Comparison of ENCODE assay signal across 8 cellular contexts in genomic region chr11:22539851-22540376, GRCh38.
DNase-seq lines count a peak whose midpoint lies in the region; ATAC-seq and TF ChIP-seq lines count a peak whose summit lies in the region.

No MANE protein-coding gene starts in this region.

- H3K27ac ChIP-seq in SU-DHL-6 (ENCODE audit: low read depth, low read length), result no peak overlapping the region

- DNase-seq in COR-L47 (lab: John Stamatoyannopoulos, UW), result peak; percentile 21
- DNase-seq in left kidney (ENCODE audit: low read depth, low spot score), result peak; percentile 56
- DNase-seq in mucosa of gallbladder (ENCODE audit: low spot score), result no peak

- no peak overlapping the region for H2AFZ ChIP-seq in SU-DHL-6 (ENCODE audit: low read depth, low read length, severe bottlenecking)

- no peaks in the 10 kb centered on the region for H4K20me1 ChIP-seq in SU-DHL-6 (ENCODE audit: low read depth, low read length)

- peak; percentile 59 for ATAC-seq in HG03565 (IDR thresholded peaks at IDR 0.05; ENCODE audit: unreplicated experiment)
- no peak for ATAC-seq in GM19467 (IDR thresholded peaks at IDR 0.05; ENCODE audit: unreplicated experiment)
- no peak for ATAC-seq in HG03354 (IDR thresholded peaks at IDR 0.05; ENCODE audit: poor library complexity, severe bottlenecking, unreplicated experiment)
- ATAC-seq in activated CD4-positive, CD25-positive, alpha-beta regulatory T cell treated with anti-CD3 and anti-CD28 coated beads, Interleukin-2, amount 50 U/mL, for 24 hours, result no peak

- no peak overlapping the region for H3K9ac ChIP-seq in SU-DHL-6 (ENCODE audit: low read length)

- no peak overlapping the region for H3K4me2 ChIP-seq in SU-DHL-6 (ENCODE audit: low read depth, low read length, poor library complexity, severe bottlenecking)

- no peaks in the 10 kb centered on the region for H3K36me3 ChIP-seq in SU-DHL-6 (ENCODE audit: low read length)

- no peaks in the 10 kb centered on the region for H3K79me2 ChIP-seq in SU-DHL-6 (ENCODE audit: insufficient read depth, low read length)

- H3K9me3 ChIP-seq in SU-DHL-6 (ENCODE audit: insufficient read depth, low read length), result no peaks in the 10 kb centered on the region

- H3K4me3 ChIP-seq in SU-DHL-6 (ENCODE audit: insufficient read depth, low read length, poor library complexity, severe bottlenecking), result no peak overlapping the region

- no peaks in the 10 kb centered on the region for H3K9me2 ChIP-seq in SU-DHL-6 (replicated peaks; ENCODE audit: insufficient read depth, low read length)

- peak; percentile 17 for TF ChIP-seq CTCF in SU-DHL-6 (IDR thresholded peaks at IDR 0.05; ENCODE audit: insufficient read depth, low read length, poor library complexity, severe bottlenecking)

- H3F3A ChIP-seq in SU-DHL-6 (ENCODE audit: insufficient read depth), result no peaks in the 10 kb centered on the region

- no peaks in the 10 kb centered on the region for H3K27me3 ChIP-seq in SU-DHL-6 (ENCODE audit: low read length)
